ENCODE assay signal across 13 cellular contexts in the genomic region with DNA sequence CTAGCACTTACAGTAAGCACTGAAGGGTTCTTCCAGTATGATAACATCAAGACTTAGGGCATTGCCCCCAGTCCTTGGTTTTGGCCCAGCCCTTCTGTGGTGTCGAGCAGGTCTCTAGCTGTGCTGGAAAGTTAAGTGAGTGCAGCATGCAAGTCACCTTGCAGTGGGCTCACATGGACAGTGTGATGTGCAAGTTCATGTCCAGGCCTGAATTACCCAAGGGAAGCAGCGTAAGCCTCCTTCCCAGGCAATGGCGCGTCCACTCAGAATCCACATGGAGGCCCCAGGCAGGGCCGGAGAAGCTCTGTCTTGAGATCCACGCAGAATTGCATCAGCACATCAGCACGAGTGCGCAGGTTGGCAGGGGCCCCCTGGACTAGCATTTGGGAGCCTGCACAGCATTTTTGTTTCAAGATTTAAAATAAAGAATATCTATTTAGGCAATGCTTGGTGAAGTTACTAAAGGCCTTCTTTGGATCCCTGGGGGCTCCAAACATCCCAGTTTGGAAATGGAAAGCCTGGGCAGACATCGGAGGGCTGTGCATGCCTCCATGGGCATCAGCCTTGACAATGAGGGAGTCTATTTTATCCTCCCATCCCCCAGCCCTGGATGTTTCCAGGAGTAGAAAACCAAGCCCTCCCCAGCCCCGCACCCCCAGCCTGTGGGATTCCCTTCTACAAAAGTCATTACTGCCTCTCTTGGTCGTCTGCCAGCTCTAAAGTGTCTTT.
"Had no signal": no experiment of that assay in that cellular context is flagged by ENCODE, and none has a peak within 500 bp of the region (broad histone marks: within the 10 kb centered on the region; RNA-seq: fewer than 3 reads in every experiment).

No MANE protein-coding gene starts in this region.

- DNase-seq: activated CD4-positive, alpha-beta T cell treated with anti-CD3 and anti-CD28 coated beads, Interleukin-2, amount 50 U/mL, for 1 hour; activated CD4-positive, CD25-positive, alpha-beta regulatory T cell; activated effector memory CD4-positive, alpha-beta T cell treated with Interleukin-2 at 50 U/mL for 16 hours; activated T-cell treated with anti-CD3 and anti-CD28 coated beads, Interleukin-2, amount 50 U/mL, for 24 hours; dorsolateral prefrontal cortex; mammary epithelial cell; mucosa of descending colon; naive thymus-derived CD8-positive, alpha-beta T cell; stimulated activated CD4-positive, alpha-beta T cell treated with anti-CD3 and anti-CD28 coated beads, Interleukin-4, amount 100 ng/mL, for 4 hours; stimulated activated naive CD8-positive, alpha-beta T cell treated with anti-CD3 and anti-CD28 coated beads, Interleukin-15, amount 100 ng/mL, for 72 hours; testis had no signal

- H3K27me3 ChIP-seq: testis had no signal

- H3K27ac ChIP-seq: dorsolateral prefrontal cortex, testis had no signal

- H3K4me1 ChIP-seq: testis had no signal

- H3K9me3 ChIP-seq: mucosa of descending colon, testis had no signal

- H3K4me3 ChIP-seq: dorsolateral prefrontal cortex, mucosa of descending colon, testis had no signal

- FAIRE-seq: endometrium, islet of Langerhans had no signal
